In genomic region chr1:201259476-201260235, GRCh38 we compare ENCODE assay signal across 12 cellular contexts. TPM values are rescaled to one million over a fixed set of nuclear protein-coding genes. Genes with fewer than 3 reads are reported as not detected.
DNase-seq lines count a peak whose midpoint lies in the region; ATAC-seq, FAIRE-seq and TF ChIP-seq lines count a peak whose summit lies in the region.
"Had no signal": no experiment of that assay in that cellular context is flagged by ENCODE, and none has a peak within 500 bp of the region (broad histone marks: within the 10 kb centered on the region; RNA-seq: fewer than 3 reads in every experiment).

No MANE protein-coding gene starts in this region.

- BruUV-seq in K562 (replicated peaks; lab: Mats Ljungman, UMichigan): no TSS peak

- peak overlapping the region in 1 of 2 donors; percentile 6 for H3K27ac ChIP-seq in right atrium auricular region
- H3K27ac ChIP-seq in K562 (ENCODE audit: extremely low read depth, low read depth, low read length): no peak overlapping the region
- H3K27ac ChIP-seq in kidney (ENCODE audit: low read depth in 2 of 2, low read length in 2 of 2): no peak overlapping the region

- peaks cover 2% of the 10 kb centered on the region; the same call in 1 of the 2 replicates for H4K20me1 ChIP-seq in K562 (replicated peaks; ENCODE audit: control insufficient read depth, insufficient read depth, low read length)

- H3K36me3 ChIP-seq in right atrium auricular region (no peaks in the 10 kb centered on the region), K562 (ENCODE audit: control insufficient read depth, insufficient read depth, low read length) (no peaks in the 10 kb centered on the region), kidney (ENCODE audit: control insufficient read depth in 1 of 2, insufficient read depth in 2 of 2, low read length in 2 of 2) (no peaks in the 10 kb centered on the region)

- H3K4me1 ChIP-seq in right atrium auricular region (peaks cover 0 to 15% of the 10 kb centered on the region in 2 donors), K562 (replicated peaks in 1 of 2; ENCODE audit: control insufficient read depth in 2 of 2, insufficient read depth in 2 of 2, low read length in 2 of 2) (peaks cover 0 to 16% of the 10 kb centered on the region in 2 experiments; a peak in 2 of 5 replicates), kidney (ENCODE audit: control insufficient read depth in 1 of 2, insufficient read depth in 1 of 2, low read depth in 1 of 2, low read length in 2 of 2) (no peaks in the 10 kb centered on the region)

- no peaks in the 10 kb centered on the region for H3K9me3 ChIP-seq in right atrium auricular region
- no peaks in the 10 kb centered on the region for H3K9me3 ChIP-seq in K562 (replicated peaks; ENCODE audit: control insufficient read depth, insufficient read depth, low read depth, low read length)
- no peaks in the 10 kb centered on the region for H3K9me3 ChIP-seq in kidney (ENCODE audit: control insufficient read depth in 1 of 2, low read length in 2 of 2)

- H2AFZ ChIP-seq in K562 (ENCODE audit: low read depth, low read length): peak overlapping the region; percentile 4; the same call in 1 of the 2 replicates

- POLR2A ChIA-PET in K562 (lab: Yijun Ruan, JAX): interaction anchor here (0.8 to 1.8 kb wide), 2 partner anchors 10 to 101 kb away, joined by 3 to 5 read pairs; no protein-coding TSS in a partner anchor

- TF ChIP-seq CTCF in right atrium auricular region (IDR thresholded peaks at IDR 0.05): no peak
- 0 out of 6 replicates have a peak, but pooled peaks of 1 of the 3 experiments have one; percentile 6 for TF ChIP-seq CTCF in K562 (IDR thresholded peaks at IDR 0.05 in 2 of 3, conservative IDR thresholded peaks at IDR 0.05 in 1 of 3; ENCODE audit: insufficient read depth in 2 of 3, low read depth in 1 of 3, low read length in 3 of 3)
- no peak for TF ChIP-seq CTCF in kidney (IDR thresholded peaks at IDR 0.05; ENCODE audit: borderline replicate concordance, extremely low read depth, insufficient read depth)

- DNase-seq in Right ventricle myocardium inferior (ENCODE audit: missing footprints) (no peak), right atrium auricular region (ENCODE audit: low spot score) (no peak), K562 (ENCODE audit: extremely low read depth in 1 of 4, low spot score in 3 of 4) (no peak), kidney (peak; percentile 79), urothelium cell line (ENCODE audit: low spot score) (peak; percentile 59), OCI-M1 (lab: John Stamatoyannopoulos, UW) (no peak), activated gamma-delta T cell treated with Interleukin-2 at 50 U/mL for 16 hours (no peak)

- FAIRE-seq in K562 (lab: Jason Lieb, UNC): no peak
- FAIRE-seq in kidney (lab: Jason Lieb, UNC): no peak
- no peak for FAIRE-seq in urothelium cell line (lab: Jason Lieb, UNC)

- no peak for TF ChIP-seq POLR2A in K562 (conservative IDR thresholded peaks at IDR 0.05)

- H3K27me3 ChIP-seq in right atrium auricular region (no peaks in the 10 kb centered on the region), K562 (ENCODE audit: control insufficient read depth in 2 of 2, insufficient read depth in 2 of 2, low read length in 2 of 2) (peaks cover 6 to 53% of the 10 kb centered on the region in 2 experiments; a peak in 4 of 5 replicates)

- H3K4me3 ChIP-seq in right atrium auricular region (peak overlapping the region in 1 of 2 donors; percentile 17), K562 (no peak overlapping the region), kidney (ENCODE audit: low read length in 2 of 2) (no peak overlapping the region)

- 3% methylated on average over 17 of the region's 28 CpGs for WGBS in K562 (ENCODE audit: insufficient coverage, low coverage, missing lambda C conversion rate)

- no peaks in the 10 kb centered on the region for H3K79me2 ChIP-seq in K562 (ENCODE audit: control insufficient read depth, insufficient read depth, low read length)

- no peak for TF ChIP-seq EP300 in K562 (IDR thresholded peaks at IDR 0.05; ENCODE audit: low read length)

- ATAC-seq in Right ventricle myocardium inferior (peak; percentile 33), K562 (peak; percentile 32), HG03354 (IDR thresholded peaks at IDR 0.05; ENCODE audit: poor library complexity, severe bottlenecking, unreplicated experiment) (no peak)
- ATAC-seq: activated naive CD4-positive, alpha-beta T cell treated with anti-CD3 and anti-CD28 coated beads, Interleukin-2, amount 50 U/mL, for 72 hours; SK-N-SH treated with all-trans-retinoic acid at 6 μM for 48 hours had no signal

- peaks cover 9% of the 10 kb centered on the region for H3K9me1 ChIP-seq in K562 (ENCODE audit: control insufficient read depth, insufficient read depth, low read length)

- no peak overlapping the region for H3K4me2 ChIP-seq in K562 (ENCODE audit: insufficient read depth, low read length)

- no peak for TF ChIP-seq RAD21 in K562 (CRISPR knock-in tag; conservative IDR thresholded peaks at IDR 0.05 in 1 of 2, IDR thresholded peaks at IDR 0.05 in 1 of 2)

- in situ Hi-C loops in K562 (cut with MboI): no loop called here

- CTCF ChIA-PET in K562 (lab: Yijun Ruan, JAX; ENCODE audit: low intra/inter-chr PET ratio): interaction anchor here (0.6 kb wide), 1 partner anchor 1820 kb away, joined by 3 read pairs; no protein-coding TSS in a partner anchor

- H3K9ac ChIP-seq in K562 (ENCODE audit: insufficient read depth in 1 of 2, low read depth in 2 of 2, low read length in 2 of 2) (peak overlapping the region in 1 of 2 experiments; percentile 48; a peak in 1 of 4 replicates), kidney (ENCODE audit: low read length in 2 of 2) (no peak overlapping the region)

- intact Hi-C loops in Right ventricle myocardium inferior (cut with DNase I) (loop anchor here (2.0 kb wide), 1 partner anchor 49 kb away; no protein-coding TSS in a partner anchor), K562 (cut with micrococcal nuclease) (no loop called here), kidney (cut with DNase I) (no loop called here)

TF ChIP-seq in K562, 482 proteins besides CTCF, POLR2A, EP300 and RAD21 (continues in another document):
- 0 out of 2 replicates have a peak, but pooled peaks have one; percentile 43 for TF ChIP-seq ELF1 (tag; IDR thresholded peaks at IDR 0.05)
- TF ChIP-seq TEAD4 (IDR thresholded peaks at IDR 0.05; ENCODE audit: low read length): no peak
- 0 out of 2 replicates have a peak, but pooled peaks have one; percentile 46 for TF ChIP-seq TEAD4 (CRISPR knock-in tag; IDR thresholded peaks at IDR 0.05; ENCODE audit: borderline replicate concordance)
- TF ChIP-seq KLF10 (CRISPR knock-in tag; IDR thresholded peaks at IDR 0.05): no peak
- peak; percentile 32; the same call in 1 of the 2 replicates for TF ChIP-seq ZBTB1 (CRISPR knock-in tag; IDR thresholded peaks at IDR 0.05; ENCODE audit: borderline replicate concordance, low read depth)
- peak; percentile 75 for TF ChIP-seq PRDM10 (IDR thresholded peaks at IDR 0.05; ENCODE audit: partially characterized antibody)
- TF ChIP-seq TFAM (CRISPR knock-in tag; conservative IDR thresholded peaks at IDR 0.05): no peak
- TF ChIP-seq CHD4 (IDR thresholded peaks at IDR 0.05; ENCODE audit: insufficient read depth, insufficient replicate concordance, low read depth, low read length, poor library complexity, severe bottlenecking): no peak
- TF ChIP-seq CREM (IDR thresholded peaks at IDR 0.05; ENCODE audit: low read depth): no peak

RNA-seq across cellular contexts. Expression of gene PKP1, which starts 23.6 kb away (rescaled TPM):
- total RNA-seq in Right ventricle myocardium inferior (0.16 TPM), right atrium auricular region (1 to 10 TPM in 1 of 2 donors, not detected in 1; 2.3 TPM), K562 (2014; rRNA removed) (not detected in 2 replicates), K562 (2014; rRNA removed; fragmentation: Illumina TruSeq; extraction: Trizol) (not detected in 2 replicates), K562 (2015; rRNA removed; fragmentation: Illumina TruSeq; extraction: Trizol) (not detected in 2 replicates), K562 (2021) (not detected in 2 replicates), kidney (0.63 TPM)
- not detected in 2 replicates for total RNA-seq in K562 (2011; cell fraction: chromatin; rRNA removed; ENCODE audit: low replicate concordance)
- not detected in 2 replicates for total RNA-seq in K562 (2011; cell fraction: nucleolus; rRNA removed)
- total RNA-seq in K562 (2011; cell fraction: nucleoplasm; rRNA removed): not detected in 2 replicates
- polyA plus RNA-seq in K562 (2011; rRNA removed) (not detected in 2 replicates), K562 (2014; fragmentation: Illumina TruSeq; extraction: Trizol) (not detected in 2 replicates), K562 (2014; fragmentation: Nextera tagmentation; extraction: Ambion mirVana) (not detected), K562 (2014; rRNA removed) (not detected in 2 replicates), kidney (ENCODE audit: insufficient read depth, low read depth, low replicate concordance) (0.47 TPM)
- not detected in 2 replicates for polyA plus RNA-seq in K562 (2011; cell fraction: cytosol; rRNA removed)
- not detected in 2 replicates for polyA plus RNA-seq in K562 (2011; cell fraction: nucleus; rRNA removed)
- polyA plus RNA-seq in K562 (2012): not detected in 2 replicates
- polyA minus RNA-seq in K562 (2011; rRNA and poly(A)+ RNA removed): not detected in 2 replicates
- not detected in 2 replicates for polyA minus RNA-seq in K562 (2011; cell fraction: cytosol; rRNA and poly(A)+ RNA removed)
- polyA minus RNA-seq in K562 (2011; cell fraction: nucleus; rRNA and poly(A)+ RNA removed): not detected in 2 replicates
- total RNA-seq: activated naive CD4-positive, alpha-beta T cell treated with anti-CD3 and anti-CD28 coated beads, Interleukin-2, amount 50 U/mL, for 72 hours; HT1080; liver had no signal

Comparison
In these comparisons a context has a peak if more than half of its experiments do, and no peak if none do; other contexts are left out.
1. DNase-seq: peak in kidney (single experiment) and urothelium cell line (single experiment); none in Right ventricle myocardium inferior (single experiment), right atrium auricular region (single experiment), K562 (0 of 4), OCI-M1 (single experiment) and activated gamma-delta T cell treated with Interleukin-2 at 50 U/mL for 16 hours (single experiment).